In genomic region chr10:78866731-78867554, GRCh38 we compare ENCODE assay signal across 22 cellular contexts.
"Had no signal": no experiment of that assay in that cellular context is flagged by ENCODE, and none has a peak within 500 bp of the region (broad histone marks: within the 10 kb centered on the region; RNA-seq: fewer than 3 reads in every experiment).

No MANE protein-coding gene starts in this region.

- ATAC-seq: activated CD8-positive, alpha-beta T cell treated with anti-CD3 and anti-CD28 coated beads for 36 hours; activated T-helper 17 cell treated with anti-CD3 and anti-CD28 coated beads, Interleukin-2, amount 50 U/mL, for 72 hours; WTC11 had no signal

- H3K27ac ChIP-seq: parathyroid adenoma, tibial artery had no signal

- H3K27me3 ChIP-seq: tibial artery had no signal

- H3K9me3 Mint-ChIP-seq: activated CD8-positive, alpha-beta T cell treated with anti-CD3 and anti-CD28 coated beads for 36 hours; activated naive CD8-positive, alpha-beta T cell treated with anti-CD3 and anti-CD28 coated beads for 36 hours; activated T-helper 17 cell treated with anti-CD3 and anti-CD28 coated beads, Interleukin-2, amount 50 U/mL, for 72 hours; WTC11 had no signal

- H3K4me1 ChIP-seq: parathyroid adenoma had no signal

- H3K36me3 Mint-ChIP-seq: activated naive CD8-positive, alpha-beta T cell treated with anti-CD3 and anti-CD28 coated beads for 36 hours; naive B cell; WTC11 had no signal

- DNase-seq: activated CD4-positive, alpha-beta T cell treated with anti-CD3 and anti-CD28 coated beads for 48 hours; activated CD8-positive, alpha-beta T cell treated with anti-CD3 and anti-CD28 coated beads for 36 hours; activated naive CD4-positive, alpha-beta T cell; activated naive CD8-positive, alpha-beta T cell treated with anti-CD3 and anti-CD28 coated beads for 36 hours; activated T-cell treated with anti-CD3 and anti-CD28 coated beads, Interleukin-2, amount 50 U/mL, for 1 hour; amniotic stem cell; central memory CD4-positive, alpha-beta T cell; foreskin melanocyte; glutamatergic neuron; hippocampal formation; mammary epithelial cell; naive B cell; stimulated activated CD4-positive, alpha-beta T cell treated with anti-CD3 and anti-CD28 coated beads, Interleukin-12 subunit alpha, Interleukin-12 subunit beta, amount 100 ng/mL, for 4 hours; stimulated activated naive CD4-positive, alpha-beta T cell treated with Interleukin-2 at 50 U/mL for 16 hours; SW 1271; T-helper 2 cell; tibial artery had no signal

- H3K27me3 Mint-ChIP-seq: activated naive CD8-positive, alpha-beta T cell treated with anti-CD3 and anti-CD28 coated beads for 36 hours had no signal

- H3K36me3 ChIP-seq: tibial artery had no signal

- FAIRE-seq: colon, islet of Langerhans had no signal

- H3K4me3 Mint-ChIP-seq: activated CD8-positive, alpha-beta T cell treated with anti-CD3 and anti-CD28 coated beads for 36 hours; activated naive CD8-positive, alpha-beta T cell treated with anti-CD3 and anti-CD28 coated beads for 36 hours; activated T-helper 17 cell treated with anti-CD3 and anti-CD28 coated beads, Interleukin-2, amount 50 U/mL, for 72 hours; naive B cell; WTC11 had no signal

- H3K9me3 ChIP-seq: tibial artery had no signal

- H3K4me1 Mint-ChIP-seq: activated naive CD8-positive, alpha-beta T cell treated with anti-CD3 and anti-CD28 coated beads for 36 hours; activated T-helper 17 cell treated with anti-CD3 and anti-CD28 coated beads, Interleukin-2, amount 50 U/mL, for 72 hours; naive B cell; WTC11 had no signal

- H3K4me3 ChIP-seq: tibial artery had no signal

- H3K27ac Mint-ChIP-seq: activated CD8-positive, alpha-beta T cell treated with anti-CD3 and anti-CD28 coated beads for 36 hours; activated naive CD8-positive, alpha-beta T cell treated with anti-CD3 and anti-CD28 coated beads for 36 hours; activated T-helper 17 cell treated with anti-CD3 and anti-CD28 coated beads, Interleukin-2, amount 50 U/mL, for 72 hours; naive B cell; WTC11 had no signal
